11 cellular contexts compared by ENCODE assay signal in genomic region chrX:47583240-47583861, GRCh38. TPM values are rescaled to one million over a fixed set of nuclear protein-coding genes. Genes with fewer than 3 reads are reported as not detected.
DNase-seq lines count a peak whose midpoint lies in the region; ATAC-seq, FAIRE-seq and TF ChIP-seq lines count a peak whose summit lies in the region.
"Had no signal": no experiment of that assay in that cellular context is flagged by ENCODE, and none has a peak within 500 bp of the region (broad histone marks: within the 10 kb centered on the region; RNA-seq: fewer than 3 reads in every experiment).

No MANE protein-coding gene starts in this region.

- no peaks in the 10 kb centered on the region for H3K9me3 Mint-ChIP-seq in T-helper 2 cell treated with Interferon-gamma antibody and Interleukin-4, amounts not matched to agents 5 μg/mL and 100 μg/mL, for 36 hours
- no peaks in the 10 kb centered on the region for H3K9me3 Mint-ChIP-seq in activated T-helper 2 cell treated with anti-CD3 and anti-CD28 coated beads, Interferon-gamma antibody, Interleukin-2, Interleukin-4, amounts not matched to agents 10 μg/mL and 5 μg/mL and 100 μg/mL, durations not matched to agents 14 hours and 24 hours and 36 hours

- no peak for DNase-seq in T-helper 2 cell treated with Interferon-gamma antibody and Interleukin-4, amounts not matched to agents 5 μg/mL and 100 μg/mL, for 36 hours (ENCODE audit: low spot score)
- DNase-seq in T-helper 2 cell: no peak
- no peak for DNase-seq in activated T-helper 2 cell treated with anti-CD3 and anti-CD28 coated beads, Interferon-gamma antibody, Interleukin-2, Interleukin-4, amounts not matched to agents 10 μg/mL and 5 μg/mL and 100 μg/mL, durations not matched to agents 14 hours and 24 hours and 36 hours (ENCODE audit: low spot score)
- no peak for DNase-seq in hepatocyte (ENCODE audit: low spot score)
- DNase-seq in HTR-8/SVneo (ENCODE audit: insufficient read length, low spot score): no peak
- no peak for DNase-seq in retina
- DNase-seq: NCI-H2171, occipital lobe had no signal

- H4K20me1 ChIP-seq in hepatocyte (ENCODE audit: insufficient read depth, poor library complexity, severe bottlenecking): no peaks in the 10 kb centered on the region

- FAIRE-seq in HTR-8/SVneo (lab: Jason Lieb, UNC): no peak
- FAIRE-seq: endometrium had no signal

- no peak overlapping the region for H3K4me3 ChIP-seq in hepatocyte
- H3K4me3 ChIP-seq in stomach smooth muscle (ENCODE audit: low read length in 2 of 2): peak overlapping the region; percentile 8 to 35

- no peak for ATAC-seq in HG02852 (IDR thresholded peaks at IDR 0.05; ENCODE audit: unreplicated experiment)

- peaks cover 10% of the 10 kb centered on the region for H3K36me3 Mint-ChIP-seq in T-helper 2 cell treated with Interferon-gamma antibody and Interleukin-4, amounts not matched to agents 5 μg/mL and 100 μg/mL, for 36 hours (ENCODE audit: low read depth)
- H3K36me3 Mint-ChIP-seq in activated T-helper 2 cell treated with anti-CD3 and anti-CD28 coated beads, Interferon-gamma antibody, Interleukin-2, Interleukin-4, amounts not matched to agents 10 μg/mL and 5 μg/mL and 100 μg/mL, durations not matched to agents 14 hours and 24 hours and 36 hours (ENCODE audit: low read depth): peaks cover 10% of the 10 kb centered on the region

- intact Hi-C loops in activated T-helper 2 cell treated with anti-CD3 and anti-CD28 coated beads, Interferon-gamma antibody, Interleukin-2, Interleukin-4, amounts not matched to agents 10 μg/mL and 5 μg/mL and 100 μg/mL, durations not matched to agents 14 hours and 24 hours and 36 hours (cut with micrococcal nuclease): loop anchor here (2.0 kb wide), 3 partner anchors 23 to 79 kb away; partner anchors contain the start of gene ARAF

- no peaks in the 10 kb centered on the region for H3K9me2 ChIP-seq in hepatocyte (replicated peaks; ENCODE audit: insufficient read depth)

- H3K4me1 Mint-ChIP-seq in T-helper 2 cell treated with Interferon-gamma antibody and Interleukin-4, amounts not matched to agents 5 μg/mL and 100 μg/mL, for 36 hours (ENCODE audit: low read depth): peaks cover 19% of the 10 kb centered on the region
- peaks cover 33% of the 10 kb centered on the region for H3K4me1 Mint-ChIP-seq in activated T-helper 2 cell treated with anti-CD3 and anti-CD28 coated beads, Interferon-gamma antibody, Interleukin-2, Interleukin-4, amounts not matched to agents 10 μg/mL and 5 μg/mL and 100 μg/mL, durations not matched to agents 14 hours and 24 hours and 36 hours (ENCODE audit: low read depth)

- H3K36me3 ChIP-seq in hepatocyte (replicated peaks; ENCODE audit: insufficient read depth, low read depth): no peaks in the 10 kb centered on the region
- peaks cover 0 to 2% of the 10 kb centered on the region in 2 donors for H3K36me3 ChIP-seq in stomach smooth muscle (ENCODE audit: control insufficient read depth in 2 of 2, insufficient read depth in 2 of 2, low read length in 2 of 2)

- peak overlapping the region; percentile 81 for H3K27ac Mint-ChIP-seq in T-helper 2 cell treated with Interferon-gamma antibody and Interleukin-4, amounts not matched to agents 5 μg/mL and 100 μg/mL, for 36 hours
- no peak overlapping the region for H3K27ac Mint-ChIP-seq in activated T-helper 2 cell treated with anti-CD3 and anti-CD28 coated beads, Interferon-gamma antibody, Interleukin-2, Interleukin-4, amounts not matched to agents 10 μg/mL and 5 μg/mL and 100 μg/mL, durations not matched to agents 14 hours and 24 hours and 36 hours

- peaks cover 2% of the 10 kb centered on the region for H3K79me2 ChIP-seq in hepatocyte

- no peak overlapping the region for H2AFZ ChIP-seq in hepatocyte

- H3K9me3 ChIP-seq in hepatocyte (ENCODE audit: low read depth) (no peaks in the 10 kb centered on the region), stomach smooth muscle (ENCODE audit: control insufficient read depth in 2 of 2, low read length in 2 of 2) (no peaks in the 10 kb centered on the region)

- H3K27me3 ChIP-seq in hepatocyte (no peaks in the 10 kb centered on the region), stomach smooth muscle (ENCODE audit: control insufficient read depth in 1 of 2, insufficient read depth in 2 of 2, low read length in 2 of 2) (peaks cover 0 to 4% of the 10 kb centered on the region in 2 donors)

- peak overlapping the region; percentile 78 for H3K4me3 Mint-ChIP-seq in T-helper 2 cell treated with Interferon-gamma antibody and Interleukin-4, amounts not matched to agents 5 μg/mL and 100 μg/mL, for 36 hours
- H3K4me3 Mint-ChIP-seq in activated T-helper 2 cell treated with anti-CD3 and anti-CD28 coated beads, Interferon-gamma antibody, Interleukin-2, Interleukin-4, amounts not matched to agents 10 μg/mL and 5 μg/mL and 100 μg/mL, durations not matched to agents 14 hours and 24 hours and 36 hours (ENCODE audit: low read depth): peak overlapping the region; percentile 64

- no peaks in the 10 kb centered on the region for H3K27me3 Mint-ChIP-seq in T-helper 2 cell treated with Interferon-gamma antibody and Interleukin-4, amounts not matched to agents 5 μg/mL and 100 μg/mL, for 36 hours (ENCODE audit: low read depth)
- no peaks in the 10 kb centered on the region for H3K27me3 Mint-ChIP-seq in activated T-helper 2 cell treated with anti-CD3 and anti-CD28 coated beads, Interferon-gamma antibody, Interleukin-2, Interleukin-4, amounts not matched to agents 10 μg/mL and 5 μg/mL and 100 μg/mL, durations not matched to agents 14 hours and 24 hours and 36 hours (ENCODE audit: low read depth)

- H3K27ac ChIP-seq in hepatocyte: peak overlapping the region; percentile 46
- peak overlapping the region; percentile 66 for H3K27ac ChIP-seq in stomach smooth muscle (ENCODE audit: low read length)

- H3K4me1 ChIP-seq in hepatocyte (ENCODE audit: insufficient read depth) (peaks cover 4% of the 10 kb centered on the region), stomach smooth muscle (ENCODE audit: control insufficient read depth, insufficient read depth, low read length) (peaks cover 11% of the 10 kb centered on the region)

- 76% methylated on average over 7 of the region's 8 CpGs for WGBS in hepatocyte (ENCODE audit: low lambda C conversion rate, missing lambda C conversion rate)

- TF ChIP-seq CTCF in hepatocyte (IDR thresholded peaks at IDR 0.05; ENCODE audit: poor library complexity): no peak

- peak overlapping the region; percentile 66 for H3K4me2 ChIP-seq in hepatocyte

- H3K9ac ChIP-seq in stomach smooth muscle (ENCODE audit: low read length in 2 of 2): peak overlapping the region in 1 of 2 donors; percentile 85

RNA-seq across cellular contexts. Expression of gene TIMP1, which starts 1.1 kb away (rescaled TPM):
- 76.5 and 77.1 TPM in 2 replicates for total RNA-seq in activated T-helper 2 cell treated with anti-CD3 and anti-CD28 coated beads, Interferon-gamma antibody, Interleukin-2, Interleukin-4, amounts not matched to agents 10 μg/mL and 5 μg/mL and 100 μg/mL, durations not matched to agents 14 hours and 24 hours and 36 hours
- total RNA-seq in hepatocyte: 669 and 671 TPM in 2 replicates
- 4,849 and 5,452 TPM in 2 replicates for polyA plus RNA-seq in hepatocyte

RNA-seq across cellular contexts. Expression of gene ARAF, which starts 22.3 kb away (rescaled TPM):
- 85.3 and 86.1 TPM in 2 replicates for total RNA-seq in activated T-helper 2 cell treated with anti-CD3 and anti-CD28 coated beads, Interferon-gamma antibody, Interleukin-2, Interleukin-4, amounts not matched to agents 10 μg/mL and 5 μg/mL and 100 μg/mL, durations not matched to agents 14 hours and 24 hours and 36 hours
- 29.8 and 44.0 TPM in 2 replicates for total RNA-seq in hepatocyte
- polyA plus RNA-seq in hepatocyte: 86.7 and 89.6 TPM in 2 replicates

RNA-seq across cellular contexts. Expression of gene SYN1, which starts 36.3 kb away (rescaled TPM):
- 0.21 TPM in 2 replicates for total RNA-seq in activated T-helper 2 cell treated with anti-CD3 and anti-CD28 coated beads, Interferon-gamma antibody, Interleukin-2, Interleukin-4, amounts not matched to agents 10 μg/mL and 5 μg/mL and 100 μg/mL, durations not matched to agents 14 hours and 24 hours and 36 hours
- total RNA-seq in hepatocyte: 0.43 and 1.2 TPM in 2 replicates
- 3.7 and 4.6 TPM in 2 replicates for polyA plus RNA-seq in hepatocyte

RNA-seq across cellular contexts. Expression of gene CFP, which starts 46.4 kb away (rescaled TPM):
- 3.0 and 3.3 TPM in 2 replicates for total RNA-seq in activated T-helper 2 cell treated with anti-CD3 and anti-CD28 coated beads, Interferon-gamma antibody, Interleukin-2, Interleukin-4, amounts not matched to agents 10 μg/mL and 5 μg/mL and 100 μg/mL, durations not matched to agents 14 hours and 24 hours and 36 hours
- 0.23 TPM in 1 of 2 replicates, not detected in the other for total RNA-seq in hepatocyte
- polyA plus RNA-seq in hepatocyte: 0.17 and 0.58 TPM in 2 replicates
